ENCODE assay signal across 1 cellular context in genomic region chr2:44155577-44156446, GRCh38.
TF ChIP-seq lines count a peak whose summit lies in the region.

No MANE protein-coding gene starts in this region.

TF ChIP-seq in K562, 482 proteins besides CTCF, POLR2A, EP300 and RAD21 (continued from another document and continues in another):
- TF ChIP-seq CREB5 (CRISPR knock-in tag; IDR thresholded peaks at IDR 0.05), result no peak
- TF ChIP-seq ZBTB43 (CRISPR knock-in tag; IDR thresholded peaks at IDR 0.05), result no peak
- no peak for TF ChIP-seq ZNF316 (IDR thresholded peaks at IDR 0.05)
- 0 out of 2 replicates have a peak, but pooled peaks have one; percentile 6 for TF ChIP-seq NFE2 (IDR thresholded peaks at IDR 0.05; ENCODE audit: low read depth)
- no peak for TF ChIP-seq KLF1 (tag; IDR thresholded peaks at IDR 0.05)
- TF ChIP-seq HEY1 (CRISPR knock-in tag; IDR thresholded peaks at IDR 0.05; ENCODE audit: borderline replicate concordance), result no peak
- TF ChIP-seq HNRNPH1 (optimal IDR thresholded peaks at IDR 0.05; ENCODE audit: low read depth, low read length), result no peak
- TF ChIP-seq NCOA1 (IDR thresholded peaks at IDR 0.05; ENCODE audit: low read depth), result no peak
- no peak for TF ChIP-seq ZC3H4 (CRISPR knock-in tag; IDR thresholded peaks at IDR 0.05; ENCODE audit: borderline replicate concordance)
- no peak for TF ChIP-seq DACH1 (IDR thresholded peaks at IDR 0.05; ENCODE audit: partially characterized antibody)
- no peak for TF ChIP-seq ZNF76 (CRISPR knock-in tag; IDR thresholded peaks at IDR 0.05; ENCODE audit: borderline replicate concordance)
- TF ChIP-seq TAF1 (IDR thresholded peaks at IDR 0.05; ENCODE audit: control insufficient read depth, extremely low read depth, insufficient read depth, low read length, severe bottlenecking), result no peak
- no peak for TF ChIP-seq E2F8 (IDR thresholded peaks at IDR 0.05; ENCODE audit: low read depth, partially characterized antibody)
- TF ChIP-seq ZNF165 (CRISPR knock-in tag; IDR thresholded peaks at IDR 0.05; ENCODE audit: borderline replicate concordance), result no peak
- TF ChIP-seq HNRNPL (IDR thresholded peaks at IDR 0.05; ENCODE audit: low read depth, low read length), result no peak
- no peak for TF ChIP-seq TAF7 (tag; IDR thresholded peaks at IDR 0.05)
- no peak for TF ChIP-seq RREB1 (CRISPR knock-in tag; IDR thresholded peaks at IDR 0.05)
- TF ChIP-seq MCM7 (IDR thresholded peaks at IDR 0.05), result no peak
- TF ChIP-seq NFE2L1 (tag; IDR thresholded peaks at IDR 0.05; ENCODE audit: borderline replicate concordance, low read depth), result no peak
- TF ChIP-seq SETDB1 (IDR thresholded peaks at IDR 0.05; ENCODE audit: low read length), result no peak
- no peak for TF ChIP-seq STAG1 (CRISPR knock-in tag; IDR thresholded peaks at IDR 0.05; ENCODE audit: borderline replicate concordance)
- peak; percentile 71 for TF ChIP-seq TEAD4 (IDR thresholded peaks at IDR 0.05; ENCODE audit: low read length)
- no peak for TF ChIP-seq TEAD4 (CRISPR knock-in tag; IDR thresholded peaks at IDR 0.05; ENCODE audit: borderline replicate concordance)
- no peak for TF ChIP-seq MAFG (tag; conservative IDR thresholded peaks at IDR 0.05)
- no peak for TF ChIP-seq KDM2B (CRISPR knock-in tag; IDR thresholded peaks at IDR 0.05)
- TF ChIP-seq GABPB2 (CRISPR knock-in tag; conservative IDR thresholded peaks at IDR 0.05), result no peak
- TF ChIP-seq PHB (CRISPR knock-in tag; IDR thresholded peaks at IDR 0.05), result no peak
- TF ChIP-seq NFYB (IDR thresholded peaks at IDR 0.05; ENCODE audit: extremely low read depth, insufficient read length), result no peak
- peak; percentile 49; the same call in 1 of the 2 replicates for TF ChIP-seq SMARCE1 (IDR thresholded peaks at IDR 0.05)
- TF ChIP-seq TARDBP (IDR thresholded peaks at IDR 0.05), result no peak
- TF ChIP-seq ZNF133 (CRISPR knock-in tag; IDR thresholded peaks at IDR 0.05), result no peak
- TF ChIP-seq THAP12 (CRISPR knock-in tag; IDR thresholded peaks at IDR 0.05), result no peak
- TF ChIP-seq SMARCB1 (IDR thresholded peaks at IDR 0.05; ENCODE audit: insufficient read length, low read depth), result no peak
- no peak for TF ChIP-seq ZNF785 (CRISPR knock-in tag; IDR thresholded peaks at IDR 0.05)
- TF ChIP-seq TCF7 (IDR thresholded peaks at IDR 0.05; ENCODE audit: borderline replicate concordance), result no peak
- TF ChIP-seq HINFP (tag; conservative IDR thresholded peaks at IDR 0.05; ENCODE audit: low read depth), result no peak
- no peak for TF ChIP-seq KDM4B (IDR thresholded peaks at IDR 0.05; ENCODE audit: borderline replicate concordance in 2 of 2, low read depth in 1 of 2)
- no peak for TF ChIP-seq FOXA1 (IDR thresholded peaks at IDR 0.05; ENCODE audit: borderline replicate concordance)
- no peak for TF ChIP-seq MCM2 (IDR thresholded peaks at IDR 0.05; ENCODE audit: low read depth)
- peak; percentile 78 for TF ChIP-seq ARID1B (IDR thresholded peaks at IDR 0.05)
- TF ChIP-seq MBD2 (IDR thresholded peaks at IDR 0.05; ENCODE audit: borderline replicate concordance, low read depth), result no peak
- peak; percentile 78 for TF ChIP-seq TCF3 (CRISPR knock-in tag; IDR thresholded peaks at IDR 0.05)
- TF ChIP-seq NR3C1 (CRISPR knock-in tag; IDR thresholded peaks at IDR 0.05), result no peak
- TF ChIP-seq CBFB (CRISPR knock-in tag; IDR thresholded peaks at IDR 0.05), result no peak
- no peak for TF ChIP-seq CEBPG (CRISPR knock-in tag; IDR thresholded peaks at IDR 0.05)
- TF ChIP-seq CEBPG (tag; conservative IDR thresholded peaks at IDR 0.05 in 1 of 2, IDR thresholded peaks at IDR 0.05 in 1 of 2), result no peak
- no peak for TF ChIP-seq HMGXB4 (CRISPR knock-in tag; IDR thresholded peaks at IDR 0.05)
- TF ChIP-seq HCFC1 (IDR thresholded peaks at IDR 0.05; ENCODE audit: low read depth, low read length), result no peak
- peak; percentile 65; the same call in 1 of the 2 replicates for TF ChIP-seq NCOR1 (IDR thresholded peaks at IDR 0.05)
- TF ChIP-seq E2F3 (CRISPR knock-in tag; IDR thresholded peaks at IDR 0.05), result no peak
- TF ChIP-seq ZC3H8 (IDR thresholded peaks at IDR 0.05), result no peak
- no peak for TF ChIP-seq ZNF280A (IDR thresholded peaks at IDR 0.05; ENCODE audit: low read depth, partially characterized antibody)
- no peak for TF ChIP-seq ZNF41 (CRISPR knock-in tag; conservative IDR thresholded peaks at IDR 0.05)
- TF ChIP-seq SRF (CRISPR knock-in tag; IDR thresholded peaks at IDR 0.05), result no peak
